14 cellular contexts compared by ENCODE assay signal in the genomic region with DNA sequence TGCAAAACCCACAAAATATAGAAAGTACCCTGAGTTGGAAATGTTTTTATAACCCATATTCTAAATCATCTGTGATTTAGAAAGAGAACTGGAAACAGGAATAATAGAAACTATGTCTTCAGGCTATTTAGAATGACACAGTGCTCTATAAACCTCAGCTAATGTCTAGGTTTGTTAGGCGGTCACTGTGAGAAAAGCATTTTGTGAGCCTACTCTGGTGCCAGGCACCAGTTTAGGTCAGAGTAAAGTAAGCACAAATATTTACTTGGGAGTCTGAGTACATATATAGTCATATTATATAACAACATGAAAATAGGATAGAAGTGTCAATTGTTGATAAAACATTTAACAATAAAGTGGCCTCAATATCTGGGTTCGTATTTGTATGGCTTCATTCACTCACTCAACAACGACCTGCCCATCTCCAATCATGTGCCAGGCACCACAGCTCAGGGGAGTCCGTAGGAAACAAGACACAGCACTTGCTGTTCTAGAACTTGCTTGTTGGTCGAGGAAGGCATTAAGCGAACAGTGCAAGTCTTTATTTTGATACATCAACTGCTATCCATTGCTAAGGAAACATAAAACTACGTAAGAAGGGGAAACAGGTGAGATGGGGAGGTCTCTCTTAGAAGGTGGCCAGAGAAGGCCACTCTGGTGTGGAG. TPM values are rescaled to one million over a fixed set of nuclear protein-coding genes. Genes with fewer than 3 reads are reported as not detected.
DNase-seq lines count a peak whose midpoint lies in the region; ATAC-seq, FAIRE-seq and TF ChIP-seq lines count a peak whose summit lies in the region.
"Had no signal": no experiment of that assay in that cellular context is flagged by ENCODE, and none has a peak within 500 bp of the region (broad histone marks: within the 10 kb centered on the region; RNA-seq: fewer than 3 reads in every experiment).

No MANE protein-coding gene starts in this region.

- no peak for DNase-seq in activated CD4-positive, alpha-beta T cell treated with anti-CD3 and anti-CD28 coated beads for 36 hours
- DNase-seq in activated CD4-positive, alpha-beta T cell treated with anti-CD3 and anti-CD28 coated beads, Interleukin-2, amount 10 ng/mL, durations not matched to agents 24 days and 14 days: no peak
- DNase-seq in PC-3 (peak; percentile 80), H1 (ENCODE audit: low read depth in 1 of 2, low spot score in 2 of 2) (no peak), osteocyte (ENCODE audit: extremely low spot score, unreplicated experiment) (no peak), uterus (no peak), NCI-H2081 (lab: John Stamatoyannopoulos, UW) (no peak)
- DNase-seq: ACHN; activated CD8-positive, alpha-beta memory T cell treated with anti-CD3 and anti-CD28 coated beads, Interleukin-2, amount 10 ng/mL, durations not matched to agents 7 days and 5 days; DND-41; NCI-H524 had no signal

- H2BK120ac ChIP-seq in H1 (replicated peaks; ENCODE audit: low read depth, low read length): no peak overlapping the region

- H3K79me2 ChIP-seq in PC-3 (ENCODE audit: low read length): peaks cover 97% of the 10 kb centered on the region
- H3K79me2 ChIP-seq in H1 (ENCODE audit: control insufficient read depth in 1 of 2, insufficient read depth in 2 of 2, low read length in 2 of 2): peaks cover 26 to 96% of the 10 kb centered on the region in 2 experiments

- H3K36me3 ChIP-seq in PC-3 (ENCODE audit: low read depth, low read length) (peaks cover 24% of the 10 kb centered on the region; the same call in 1 of the 2 replicates), H1 (ENCODE audit: control insufficient read depth in 2 of 4, insufficient read depth in 4 of 4, low read length in 3 of 4) (no peaks in the 10 kb centered on the region; a peak in 2 of 8 replicates), uterus (no peaks in the 10 kb centered on the region)

- no peaks in the 10 kb centered on the region for H3K9me3 ChIP-seq in PC-3 (ENCODE audit: low read length)
- no peaks in the 10 kb centered on the region for H3K9me3 ChIP-seq in H1 (ENCODE audit: insufficient read depth in 2 of 2, low read depth in 1 of 2, low read length in 1 of 2)
- no peaks in the 10 kb centered on the region for H3K9me3 ChIP-seq in uterus

- BruUV-seq in PC-3 (replicated peaks; lab: Mats Ljungman, UMichigan): no TSS peak

- no peak for TF ChIP-seq CTCF in PC-3 (conservative IDR thresholded peaks at IDR 0.05; ENCODE audit: low read depth, low read length)
- no peak for TF ChIP-seq CTCF in H1 (IDR thresholded peaks at IDR 0.05; ENCODE audit: control extremely low read depth in 1 of 3, insufficient read depth in 1 of 3, low read depth in 1 of 3, low read length in 3 of 3)
- no peak for TF ChIP-seq CTCF in osteocyte (IDR thresholded peaks at IDR 0.05)
- TF ChIP-seq CTCF in uterus (IDR thresholded peaks at IDR 0.05): no peak

- no peak for TF ChIP-seq EP300 in H1 (IDR thresholded peaks at IDR 0.05; ENCODE audit: borderline replicate concordance in 1 of 2, low read depth in 2 of 2, low read length in 2 of 2)

- no peak overlapping the region for H4K91ac ChIP-seq in H1 (replicated peaks; ENCODE audit: insufficient read length, low read length)

- H2BK12ac ChIP-seq in H1 (ENCODE audit: low read depth, low read length): no peak overlapping the region

- no peaks in the 10 kb centered on the region for H3K9me3 Mint-ChIP-seq in activated CD4-positive, alpha-beta T cell treated with anti-CD3 and anti-CD28 coated beads for 36 hours (ENCODE audit: low read depth)
- no peaks in the 10 kb centered on the region for H3K9me3 Mint-ChIP-seq in activated CD4-positive, alpha-beta T cell treated with anti-CD3 and anti-CD28 coated beads, Interleukin-2, amount 10 ng/mL, durations not matched to agents 24 days and 14 days
- no peaks in the 10 kb centered on the region for H3K9me3 Mint-ChIP-seq in osteocyte (ENCODE audit: unreplicated experiment)

- H3K4ac ChIP-seq in H1 (replicated peaks; ENCODE audit: insufficient read length, low read depth, low read length): no peak overlapping the region

- H2AFZ ChIP-seq in PC-3 (ENCODE audit: low read length) (no peak overlapping the region), H1 (ENCODE audit: low read length) (no peak overlapping the region)

- H4K20me1 ChIP-seq in PC-3 (ENCODE audit: low read length) (peaks cover 65% of the 10 kb centered on the region), H1 (replicated peaks in 1 of 2; ENCODE audit: control insufficient read depth in 1 of 2, insufficient read depth in 2 of 2, low read length in 2 of 2) (peaks cover 24 to 31% of the 10 kb centered on the region in 2 experiments)

- no peak for ATAC-seq in activated CD4-positive, alpha-beta T cell treated with anti-CD3 and anti-CD28 coated beads for 36 hours
- ATAC-seq in PC-3 (peak; percentile 94), HG02938 (IDR thresholded peaks at IDR 0.05; ENCODE audit: unreplicated experiment) (no peak)
- ATAC-seq: activated CD8-positive, alpha-beta memory T cell treated with anti-CD3 and anti-CD28 coated beads, Interleukin-2, amount 10 ng/mL, durations not matched to agents 7 days and 5 days had no signal

- H2AK5ac ChIP-seq in H1 (ENCODE audit: low read depth, low read length): no peak overlapping the region

- H3K23me2 ChIP-seq in H1 (ENCODE audit: low read depth, low read length): no peaks in the 10 kb centered on the region

- POLR2A ChIA-PET in activated CD4-positive, alpha-beta T cell treated with anti-CD3 and anti-CD28 coated beads for 36 hours (lab: Charles Lee): no interaction called here
- POLR2A ChIA-PET in PC-3 (lab: Charles Lee; ENCODE audit: unreplicated experiment): no interaction called here
- POLR2A ChIA-PET in H1 (lab: Charles Lee; ENCODE audit: partially characterized antibody): interaction anchor here (1.7 to 1.8 kb wide), 2 partner anchors 27 to 57 kb away, joined by 3 to 5 read pairs; no protein-coding TSS in a partner anchor

- no peak overlapping the region for H3K18ac ChIP-seq in H1 (ENCODE audit: extremely low read depth, low read length)

- H3F3A ChIP-seq in PC-3 (ENCODE audit: low read length, unreplicated experiment): no peaks in the 10 kb centered on the region

- H3K4me3 ChIP-seq in PC-3 (ENCODE audit: low read length) (no peak overlapping the region), H1 (ENCODE audit: extremely low read depth in 1 of 4, insufficient read depth in 2 of 4, low read depth in 3 of 4, low read length in 4 of 4) (no peak overlapping the region), uterus (no peak overlapping the region)

- peak overlapping the region; percentile 59 for H3K27ac ChIP-seq in PC-3 (ENCODE audit: low read length)
- H3K27ac ChIP-seq in H1 (ENCODE audit: low read depth, low read length): no peak overlapping the region
- H3K27ac ChIP-seq in uterus: no peak overlapping the region

- peak overlapping the region; percentile 64 for H3K27ac Mint-ChIP-seq in activated CD4-positive, alpha-beta T cell treated with anti-CD3 and anti-CD28 coated beads for 36 hours
- H3K27ac Mint-ChIP-seq in activated CD4-positive, alpha-beta T cell treated with anti-CD3 and anti-CD28 coated beads, Interleukin-2, amount 10 ng/mL, durations not matched to agents 24 days and 14 days: no peak overlapping the region
- H3K27ac Mint-ChIP-seq in osteocyte (ENCODE audit: unreplicated experiment): peak overlapping the region; percentile 79
- H3K27ac Mint-ChIP-seq: activated CD8-positive, alpha-beta memory T cell treated with anti-CD3 and anti-CD28 coated beads, Interleukin-2, amount 10 ng/mL, durations not matched to agents 7 days and 5 days had no signal

- no peak overlapping the region for H4K5ac ChIP-seq in H1 (ENCODE audit: insufficient read length, low read depth, low read length)

- no peak overlapping the region for H3K56ac ChIP-seq in H1 (replicated peaks; ENCODE audit: insufficient read length, low read depth, low read length)

- no peaks in the 10 kb centered on the region for H3K9me2 ChIP-seq in PC-3 (replicated peaks; ENCODE audit: low read length)

- H3K4me1 Mint-ChIP-seq in activated CD4-positive, alpha-beta T cell treated with anti-CD3 and anti-CD28 coated beads for 36 hours: peaks cover 64% of the 10 kb centered on the region
- peaks cover 28% of the 10 kb centered on the region for H3K4me1 Mint-ChIP-seq in activated CD4-positive, alpha-beta T cell treated with anti-CD3 and anti-CD28 coated beads, Interleukin-2, amount 10 ng/mL, durations not matched to agents 24 days and 14 days
- peaks cover 52% of the 10 kb centered on the region for H3K4me1 Mint-ChIP-seq in osteocyte (ENCODE audit: unreplicated experiment)

- CTCF ChIA-PET in activated CD4-positive, alpha-beta T cell treated with anti-CD3 and anti-CD28 coated beads for 36 hours (lab: Charles Lee): interaction anchor here (1.0 kb wide), 1 partner anchor 16 kb away, joined by 5 read pairs; no protein-coding TSS in a partner anchor
- CTCF ChIA-PET in PC-3 (lab: Charles Lee): interaction anchor here (1.4 kb wide), 1 partner anchor 52 kb away, joined by 5 read pairs; no protein-coding TSS in a partner anchor
- CTCF ChIA-PET in H1 (lab: Charles Lee; ENCODE audit: partially characterized antibody): interaction anchor here (0.7 to 2.0 kb wide), 5 partner anchors 10 to 193 kb away, joined by 3 to 8 read pairs (median 3); no protein-coding TSS in a partner anchor

- 0 out of 2 replicates have a peak overlapping the region, but pooled peaks have one; percentile 12 for H2BK5ac ChIP-seq in H1 (ENCODE audit: low read depth, low read length)

- H3K14ac ChIP-seq in H1 (ENCODE audit: insufficient read length): no peak overlapping the region

- FAIRE-seq in H1 (lab: Jason Lieb, UNC): no peak
- FAIRE-seq: GM12891, H54 had no signal

- 92% methylated on average over 7 of the region's 7 CpGs; no CpG with 5 or more reads in 1 of the 2 experiments for WGBS in H1 (ENCODE audit: extremely low coverage in 1 of 2, insufficient coverage in 1 of 2, insufficient read length in 1 of 2, insufficient replicate concordance in 2 of 2, low coverage in 1 of 2, low lambda C conversion rate in 2 of 2, missing lambda C conversion rate in 1 of 2), 2 experiments

- H3K4me2 ChIP-seq in PC-3 (ENCODE audit: low read length) (peak overlapping the region; percentile 35), H1 (ENCODE audit: insufficient read depth in 1 of 2, low read depth in 2 of 2, low read length in 2 of 2) (no peak overlapping the region)

- no peak overlapping the region for H2BK15ac ChIP-seq in H1 (ENCODE audit: low read length)

- peaks cover 18% of the 10 kb centered on the region for H3K79me1 ChIP-seq in H1 (ENCODE audit: low read depth, low read length)

- H3K4me1 ChIP-seq in PC-3 (ENCODE audit: insufficient read depth, low read length): peaks cover 24% of the 10 kb centered on the region
- peaks cover 0 to 6% (median 4%) of the 10 kb centered on the region in 4 experiments; a peak in 3 of 7 replicates for H3K4me1 ChIP-seq in H1 (replicated peaks in 1 of 4; ENCODE audit: control insufficient read depth in 3 of 4, insufficient read depth in 4 of 4, low read length in 3 of 4)
- peaks cover 0 to 3% of the 10 kb centered on the region in 2 donors for H3K4me1 ChIP-seq in uterus

- H2BK20ac ChIP-seq in H1 (ENCODE audit: low read length): no peak overlapping the region

- H3K9ac ChIP-seq in PC-3 (ENCODE audit: low read length): no peak overlapping the region
- H3K9ac ChIP-seq in H1 (replicated peaks in 1 of 4; ENCODE audit: extremely low read depth in 1 of 4, low read depth in 3 of 4, low read length in 3 of 4): no peak overlapping the region

- intact Hi-C loops in activated CD4-positive, alpha-beta T cell treated with anti-CD3 and anti-CD28 coated beads for 36 hours (cut with DNase I, micrococcal nuclease): loop anchor here in 1 of 2 experiments (2.0 kb wide), 1 partner anchor 19 kb away; no protein-coding TSS in a partner anchor
- intact Hi-C loops in activated CD4-positive, alpha-beta T cell treated with anti-CD3 and anti-CD28 coated beads, Interleukin-2, amount 10 ng/mL, durations not matched to agents 24 days and 14 days (cut with micrococcal nuclease): no loop called here
- intact Hi-C loops in PC-3 (cut with micrococcal nuclease): loop anchor here (1.0 kb wide), 1 partner anchor 8 kb away; no protein-coding TSS in a partner anchor
- intact Hi-C loops in uterus (cut with DNase I; ENCODE audit: low total_unique reads): no loop called here

- TF ChIP-seq POLR2A in H1 (IDR thresholded peaks at IDR 0.05; ENCODE audit: control extremely low read depth in 1 of 2, low read depth in 2 of 2, low read length in 2 of 2) (no peak), uterus (IDR thresholded peaks at IDR 0.05) (no peak)

- no peak overlapping the region for H3K23ac ChIP-seq in H1 (ENCODE audit: insufficient read length)

- H3K27me3 ChIP-seq in PC-3 (ENCODE audit: low read length): no peaks in the 10 kb centered on the region
- H3K27me3 ChIP-seq in H1 (replicated peaks in 1 of 4; ENCODE audit: control insufficient read depth in 3 of 4, extremely low read depth in 1 of 4, insufficient read depth in 3 of 4, low read length in 3 of 4): no peaks in the 10 kb centered on the region
- no peaks in the 10 kb centered on the region for H3K27me3 ChIP-seq in uterus

- H3K27me3 Mint-ChIP-seq in activated CD4-positive, alpha-beta T cell treated with anti-CD3 and anti-CD28 coated beads for 36 hours: no peaks in the 10 kb centered on the region
- no peaks in the 10 kb centered on the region for H3K27me3 Mint-ChIP-seq in activated CD4-positive, alpha-beta T cell treated with anti-CD3 and anti-CD28 coated beads, Interleukin-2, amount 10 ng/mL, durations not matched to agents 24 days and 14 days
- H3K27me3 Mint-ChIP-seq in osteocyte (ENCODE audit: unreplicated experiment): no peaks in the 10 kb centered on the region
- H3K27me3 Mint-ChIP-seq: activated CD8-positive, alpha-beta memory T cell treated with anti-CD3 and anti-CD28 coated beads, Interleukin-2, amount 10 ng/mL, durations not matched to agents 7 days and 5 days had no signal

- no peak overlapping the region for H4K8ac ChIP-seq in H1 (ENCODE audit: extremely low read depth, insufficient read depth, low read length)

- peaks cover 21% of the 10 kb centered on the region for H3K36me3 Mint-ChIP-seq in activated CD4-positive, alpha-beta T cell treated with anti-CD3 and anti-CD28 coated beads for 36 hours (ENCODE audit: low read depth)
- peaks cover 15% of the 10 kb centered on the region for H3K36me3 Mint-ChIP-seq in activated CD4-positive, alpha-beta T cell treated with anti-CD3 and anti-CD28 coated beads, Interleukin-2, amount 10 ng/mL, durations not matched to agents 24 days and 14 days (ENCODE audit: low read depth)
- peaks cover 5% of the 10 kb centered on the region for H3K36me3 Mint-ChIP-seq in osteocyte (ENCODE audit: unreplicated experiment)

- TF ChIP-seq RAD21 in H1 (IDR thresholded peaks at IDR 0.05 in 1 of 2, conservative IDR thresholded peaks at IDR 0.05 in 1 of 2; ENCODE audit: low read depth in 2 of 2, low read length in 2 of 2): no peak

- H3K4me3 Mint-ChIP-seq in activated CD4-positive, alpha-beta T cell treated with anti-CD3 and anti-CD28 coated beads for 36 hours: no peak overlapping the region
- H3K4me3 Mint-ChIP-seq in activated CD4-positive, alpha-beta T cell treated with anti-CD3 and anti-CD28 coated beads, Interleukin-2, amount 10 ng/mL, durations not matched to agents 24 days and 14 days: no peak overlapping the region
- H3K4me3 Mint-ChIP-seq in osteocyte (ENCODE audit: unreplicated experiment): peak overlapping the region; percentile 47
- H3K4me3 Mint-ChIP-seq: activated CD8-positive, alpha-beta memory T cell treated with anti-CD3 and anti-CD28 coated beads, Interleukin-2, amount 10 ng/mL, durations not matched to agents 7 days and 5 days had no signal

RNA-seq across cellular contexts. Expression of a gene that starts 37.2 kb away (rescaled TPM):
- total RNA-seq in activated CD4-positive, alpha-beta T cell treated with anti-CD3 and anti-CD28 coated beads for 36 hours: 100 to 1,000 TPM; 347 to 669 TPM
- total RNA-seq in activated CD4-positive, alpha-beta T cell treated with anti-CD3 and anti-CD28 coated beads, Interleukin-2, amount 10 ng/mL, durations not matched to agents 24 days and 14 days: 403 and 422 TPM in 2 replicates
- total RNA-seq in PC-3 (2014; rRNA removed) (125 and 171 TPM in 2 replicates), osteocyte (394 and 407 TPM in 2 replicates), uterus (100 to 1,000 TPM in 2 of 4 donors, 10 to 100 TPM in 2; 50.2 to 320 (median 104) TPM)
- total RNA-seq in H1 (2021; fragmentation: NEBNext Ultra II Directional; extraction: Animal tissue kit (Norgen Biotek cat#: 25700)): 382 and 394 TPM in 2 replicates
- polyA plus RNA-seq in H1 (2011; rRNA removed): 343 and 372 TPM in 2 replicates
- polyA plus RNA-seq in H1 (2011; cell fraction: cytosol; rRNA removed): 391 TPM
- 286 TPM for polyA plus RNA-seq in H1 (2011; cell fraction: nucleus; rRNA removed)
- 256 to 341 TPM (median 318 TPM) in 4 replicates for polyA plus RNA-seq in H1 (2012, experiment 1 of 2)
- 110 TPM for polyA plus RNA-seq in H1 (2012, experiment 2 of 2)
- 180 TPM for polyA plus RNA-seq in H1 (2013, experiment 1 of 2)
- polyA plus RNA-seq in H1 (2013, experiment 2 of 2): 186 TPM
- polyA minus RNA-seq in H1 (2011; rRNA and poly(A)+ RNA removed): 482 and 536 TPM in 2 replicates
- 250 TPM for polyA minus RNA-seq in H1 (2011; cell fraction: cytosol; rRNA and poly(A)+ RNA removed)
- 104 TPM for polyA minus RNA-seq in H1 (2011; cell fraction: nucleus; rRNA and poly(A)+ RNA removed)
